Comparison of ENCODE assay signal across 1 cellular context in genomic region chr3:50350527-50351317, GRCh38.
TF ChIP-seq lines count a peak whose summit lies in the region.

Gene CYB561D2 (plus strand): TSS chr3:50350862. CDS start chr3:50351434, 572 bp downstream.
Gene NPRL2 (minus strand): TSS chr3:50350775. CDS start chr3:50350652, 123 bp downstream.

TF ChIP-seq in HepG2, 621 proteins besides CTCF, POLR2A, EP300 and RAD21 (continued from another document and continues in another):
- TF ChIP-seq STAT6 (CRISPR knock-in tag; IDR thresholded peaks at IDR 0.05; ENCODE audit: borderline replicate concordance) (peak; percentile 86; the same call in 1 of the 2 replicates), ZSCAN21 (CRISPR knock-in tag; IDR thresholded peaks at IDR 0.05; ENCODE audit: borderline replicate concordance) (peak; percentile 90; the same call in 1 of the 2 replicates), ZNF589 (CRISPR knock-in tag; conservative IDR thresholded peaks at IDR 0.05) (peak; percentile 74; the same call in 1 of the 2 replicates), RARG (CRISPR knock-in tag; IDR thresholded peaks at IDR 0.05; ENCODE audit: low read depth) (no peak), ZNF17 (CRISPR knock-in tag; IDR thresholded peaks at IDR 0.05) (no peak), ZNF556 (CRISPR knock-in tag; IDR thresholded peaks at IDR 0.05; ENCODE audit: borderline replicate concordance) (no peak; the same call in 1 of the 2 replicates), ETV5 (CRISPR knock-in tag; IDR thresholded peaks at IDR 0.05; ENCODE audit: borderline replicate concordance) (peak; percentile 75), ZNF407 (CRISPR knock-in tag; IDR thresholded peaks at IDR 0.05; ENCODE audit: not compliant biosample characterization) (peak; percentile 89), SIX4 (CRISPR knock-in tag; IDR thresholded peaks at IDR 0.05) (peak; percentile 63; the same call in 1 of the 2 replicates), ZNF674 (CRISPR knock-in tag; IDR thresholded peaks at IDR 0.05; ENCODE audit: low read depth) (no peak), DMTF1 (CRISPR knock-in tag; IDR thresholded peaks at IDR 0.05) (no peak), IRX3 (CRISPR knock-in tag; IDR thresholded peaks at IDR 0.05; ENCODE audit: borderline replicate concordance, low read depth) (peak; percentile 96), ZNF451 (CRISPR knock-in tag; IDR thresholded peaks at IDR 0.05) (peak; percentile 95), CENPT (CRISPR knock-in tag; IDR thresholded peaks at IDR 0.05; ENCODE audit: low read depth) (peak; percentile 98), MED13 (CRISPR knock-in tag; IDR thresholded peaks at IDR 0.05) (peak; percentile 84), ZHX2 (IDR thresholded peaks at IDR 0.05; ENCODE audit: low read depth) (peak; percentile 37; the same call in 1 of the 2 replicates), ZHX2 (CRISPR knock-in tag; IDR thresholded peaks at IDR 0.05; ENCODE audit: borderline replicate concordance) (peak; percentile 91; the same call in 1 of the 2 replicates), ZUFSP (CRISPR knock-in tag; IDR thresholded peaks at IDR 0.05; ENCODE audit: borderline replicate concordance) (no peak), ZNF280B (CRISPR knock-in tag; IDR thresholded peaks at IDR 0.05; ENCODE audit: borderline replicate concordance) (peak; percentile 98), SYNCRIP (IDR thresholded peaks at IDR 0.05; ENCODE audit: insufficient read depth, low read depth, low read length) (no peak), NFE2 (CRISPR knock-in tag; IDR thresholded peaks at IDR 0.05) (no peak), MAFK (conservative IDR thresholded peaks at IDR 0.05 in 1 of 2, IDR thresholded peaks at IDR 0.05 in 1 of 2; ENCODE audit: low read length in 2 of 2) (no peak), DRAP1 (CRISPR knock-in tag; IDR thresholded peaks at IDR 0.05) (peak; percentile 82), FOXK1 (CRISPR knock-in tag; IDR thresholded peaks at IDR 0.05; ENCODE audit: borderline replicate concordance, low read depth) (peak; percentile 71), ZNF382 (CRISPR knock-in tag; IDR thresholded peaks at IDR 0.05; ENCODE audit: borderline replicate concordance) (no peak), SIX1 (CRISPR knock-in tag; IDR thresholded peaks at IDR 0.05; ENCODE audit: borderline replicate concordance) (no peak), KLF11 (CRISPR knock-in tag; IDR thresholded peaks at IDR 0.05) (peak; percentile 95), ZNF317 (CRISPR knock-in tag; IDR thresholded peaks at IDR 0.05) (peak; percentile 59)
